10 cellular contexts compared by ENCODE assay signal in the genomic region with DNA sequence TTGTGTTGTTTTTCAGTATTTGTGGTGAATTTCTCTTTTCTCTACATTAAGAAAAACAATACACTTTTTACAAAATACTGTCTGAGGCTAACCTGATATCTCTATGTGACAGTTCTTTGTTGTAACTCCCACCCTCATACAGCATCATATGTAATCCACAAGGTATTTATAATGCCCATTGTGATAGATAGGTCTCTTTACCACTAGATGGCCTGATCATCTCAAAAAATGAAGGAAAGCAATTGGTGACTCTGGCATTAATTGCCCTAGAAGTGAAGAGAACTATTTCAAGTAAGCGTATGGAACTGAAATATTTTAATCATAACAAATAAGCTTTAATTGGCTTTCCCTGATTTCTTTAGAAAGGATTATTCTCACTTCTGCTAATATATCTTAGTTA. TPM values are rescaled to one million over a fixed set of nuclear protein-coding genes. Genes with fewer than 3 reads are reported as not detected.
DNase-seq lines count a peak whose midpoint lies in the region; ATAC-seq and TF ChIP-seq lines count a peak whose summit lies in the region.
"Had no signal": no experiment of that assay in that cellular context is flagged by ENCODE, and none has a peak within 500 bp of the region (broad histone marks: within the 10 kb centered on the region; RNA-seq: fewer than 3 reads in every experiment).

No MANE protein-coding gene starts in this region.

- in situ Hi-C loops in SK-MEL-5 (cut with HindIII; ENCODE audit: low pct_unique_long_range_greater_than_20kb, low sequenced_read_pairs) = no loop called here

- H3K4me3 ChIP-seq in foreskin fibroblast (ENCODE audit: low read depth in 1 of 2, low read length in 2 of 2) = no peak overlapping the region

- peak; percentile 18 for TF ChIP-seq CTCF in foreskin fibroblast (IDR thresholded peaks at IDR 0.05; ENCODE audit: low read depth, low read length)

- ATAC-seq in HG03571 (IDR thresholded peaks at IDR 0.05; ENCODE audit: unreplicated experiment) (no peak), HG03196 (IDR thresholded peaks at IDR 0.05; ENCODE audit: unreplicated experiment) (no peak)
- ATAC-seq: activated naive CD8-positive, alpha-beta T cell treated with anti-CD3 and anti-CD28 coated beads, Interleukin-2, amount 50 U/mL, for 24 hours had no signal

- peak; percentile 35 for DNase-seq in DMS114 treated with DMSO at 0.1 percent for 48 hours (lab: John Stamatoyannopoulos, UW; ENCODE audit: unreplicated experiment)
- DNase-seq in HPDE6-E6E7 (ENCODE audit: extremely low spot score) = peak; percentile 13
- DNase-seq in SK-MEL-5 (ENCODE audit: low read depth, low spot score) = peak; percentile 72
- DNase-seq in foreskin fibroblast = peak in 1 of 2 donors; percentile 34
- DNase-seq in NCI-H2227 treated with DMSO at 0.1 percent for 48 hours (lab: John Stamatoyannopoulos, UW) = no peak
- no peak for DNase-seq in T-helper 9 cell
- DNase-seq: activated naive CD8-positive, alpha-beta T cell treated with anti-CD3 and anti-CD28 coated beads, Interleukin-2, amount 50 U/mL, for 24 hours; NCI-H524 treated with DMSO at 0.1 percent for 48 hours had no signal

RNA-seq across cellular contexts. Expression of a gene that starts 36.2 kb away (rescaled TPM):
- total RNA-seq in SK-MEL-5 (2014; rRNA removed; shearing (Covaris generic)) = 2.9 and 6.8 TPM in 2 replicates
- polyA plus RNA-seq in SK-MEL-5 (2015; cell fraction: cytosol; rRNA removed) = 0.54 TPM in 2 replicates
- 15.2 and 20.4 TPM in 2 replicates for polyA plus RNA-seq in SK-MEL-5 (2015; cell fraction: nucleus; rRNA removed)

RNA-seq across cellular contexts. Expression of a gene that starts 59.8 kb away (rescaled TPM):
- 9.3 and 9.9 TPM in 2 replicates for total RNA-seq in SK-MEL-5 (2014; rRNA removed; shearing (Covaris generic))
- 7.8 and 12.5 TPM in 2 replicates for polyA plus RNA-seq in SK-MEL-5 (2015; cell fraction: cytosol; rRNA removed)
- 40.3 and 53.2 TPM in 2 replicates for polyA plus RNA-seq in SK-MEL-5 (2015; cell fraction: nucleus; rRNA removed)

Comparison
In these comparisons a context has a peak if more than half of its experiments do, and no peak if none do; other contexts are left out.
1. DNase-seq: peak in DMS114 treated with DMSO at 0.1 percent for 48 hours (single experiment), HPDE6-E6E7 (single experiment) and SK-MEL-5 (single experiment); none in NCI-H2227 treated with DMSO at 0.1 percent for 48 hours (single experiment) and T-helper 9 cell (single experiment).